Comparison of ENCODE assay signal across 15 cellular contexts in the genomic region with DNA sequence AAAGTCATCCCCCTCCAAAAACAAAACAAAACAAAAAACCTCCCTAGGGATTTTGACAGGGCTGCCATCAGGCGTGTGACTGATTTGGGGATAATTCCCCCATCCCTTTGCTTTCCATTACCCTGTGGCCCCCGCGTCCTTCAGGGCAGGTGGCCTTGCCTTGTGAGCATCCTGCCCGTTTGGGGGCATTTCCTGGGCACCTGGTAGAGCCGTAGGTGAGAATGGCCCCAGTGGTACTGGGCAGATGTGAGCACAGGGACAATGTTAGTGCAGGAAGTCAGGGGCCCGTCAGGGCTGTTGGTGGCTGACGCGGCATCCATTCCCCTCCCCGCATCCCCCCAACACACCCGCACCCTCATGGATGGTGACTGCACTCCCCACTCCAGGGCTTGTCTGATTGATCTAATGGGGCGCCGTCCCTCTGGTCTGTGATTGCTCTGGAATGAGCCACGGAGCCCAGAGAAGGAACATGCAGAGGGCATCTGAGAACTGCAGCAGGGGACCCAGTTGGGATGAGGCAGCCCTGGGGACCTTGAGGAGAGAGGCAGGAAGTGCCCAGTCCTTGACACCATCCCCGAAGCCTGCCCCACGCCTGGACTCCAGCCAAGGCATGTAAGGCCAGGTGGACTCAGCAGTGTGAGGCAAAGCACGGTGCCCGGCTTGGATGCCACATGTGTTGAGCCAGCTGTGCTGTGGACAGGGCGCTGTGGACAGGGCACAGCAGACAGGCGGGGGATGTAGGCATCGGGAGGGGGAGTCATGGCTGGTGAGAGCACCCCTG. TPM values are rescaled to one million over a fixed set of nuclear protein-coding genes. Genes with fewer than 3 reads are reported as not detected.
DNase-seq lines count a peak whose midpoint lies in the region; ATAC-seq and TF ChIP-seq lines count a peak whose summit lies in the region.
"Had no signal": no experiment of that assay in that cellular context is flagged by ENCODE, and none has a peak within 500 bp of the region (broad histone marks: within the 10 kb centered on the region; RNA-seq: fewer than 3 reads in every experiment).

No MANE protein-coding gene starts in this region.

- no peak for ATAC-seq in IMR-90 (ENCODE audit: low read depth)
- no peak for ATAC-seq in lung (ENCODE audit: insufficient read depth, low FRiP score)
- ATAC-seq in right lobe of liver, result no peak

- no peak overlapping the region for H3K56ac ChIP-seq in IMR-90 (ENCODE audit: extremely low read depth, insufficient read depth, low read length)

- no peak overlapping the region for H3K4ac ChIP-seq in IMR-90 (ENCODE audit: low read depth, low read length)

- H2BK120ac ChIP-seq in IMR-90 (ENCODE audit: low read depth, low read length), result no peak overlapping the region

- H2AK5ac ChIP-seq in IMR-90 (ENCODE audit: low read depth, low read length), result no peak overlapping the region

- H3K36me3 ChIP-seq in IMR-90 (ENCODE audit: control insufficient read depth, insufficient read depth, low read length), result no peaks in the 10 kb centered on the region
- no peaks in the 10 kb centered on the region for H3K36me3 ChIP-seq in lung (ENCODE audit: control insufficient read depth in 2 of 2, insufficient read depth in 2 of 2, low read length in 2 of 2)
- H3K36me3 ChIP-seq in subcutaneous abdominal adipose tissue (ENCODE audit: control insufficient read depth in 5 of 5, insufficient read depth in 5 of 5, low read length in 5 of 5), result no peaks in the 10 kb centered on the region
- H3K36me3 ChIP-seq in right lobe of liver, result no peaks in the 10 kb centered on the region
- H3K36me3 ChIP-seq: tibial artery, WERI-Rb-1 had no signal

- H2AFZ ChIP-seq in IMR-90 (replicated peaks; ENCODE audit: low read length, poor library complexity), result peak overlapping the region; percentile 51

- no peak overlapping the region for H3K23ac ChIP-seq in IMR-90 (ENCODE audit: low read depth, low read length)

- H2BK5ac ChIP-seq in IMR-90 (ENCODE audit: low read depth, low read length, poor library complexity, severe bottlenecking), result no peak overlapping the region

- intact Hi-C loops in IMR-90 (cut with micrococcal nuclease) (no loop called here), right lobe of liver (cut with DNase I) (no loop called here)

- 33% methylated on average over 6 of the region's 20 CpGs; no CpG with 5 or more reads in 1 of the 2 experiments for WGBS in IMR-90 (ENCODE audit: extremely low coverage in 2 of 2, insufficient read length in 1 of 2), 2 experiments
- 69 to 72% methylated on average over 18 to 20 of the region's 20 CpGs for WGBS in lung, 2 donors
- WGBS in right lobe of liver (ENCODE audit: insufficient coverage, low coverage, low lambda C conversion rate, missing lambda C conversion rate), result 50% methylated on average over 8 of the region's 20 CpGs

- H3K27ac ChIP-seq in IMR-90 (ENCODE audit: insufficient read depth, low read length) (no peak overlapping the region), cingulate gyrus (ENCODE audit: low read depth, low read length) (peak overlapping the region; percentile 79), lung (ENCODE audit: low read depth in 1 of 2, low read length in 1 of 2) (peak overlapping the region; percentile 29 to 76), subcutaneous abdominal adipose tissue (ENCODE audit: low read depth, low read length) (peak overlapping the region; percentile 79), right lobe of liver (no peak overlapping the region)
- H3K27ac ChIP-seq: epithelial cell of prostate, tibial artery, WERI-Rb-1 had no signal

- H3K9me1 ChIP-seq in IMR-90 (ENCODE audit: insufficient read depth, low read length), result no peaks in the 10 kb centered on the region

- CTCF ChIA-PET in IMR-90 (lab: Yijun Ruan, JAX), result no interaction called here

- TF ChIP-seq CTCF in IMR-90 (conservative IDR thresholded peaks at IDR 0.05; ENCODE audit: low read depth, low read length) (no peak), lung (IDR thresholded peaks at IDR 0.05; ENCODE audit: control extremely low read depth, extremely low read depth) (no peak), right lobe of liver (IDR thresholded peaks at IDR 0.05) (no peak), GM20000 (IDR thresholded peaks at IDR 0.05; ENCODE audit: extremely low read depth, missing control alignments) (no peak)

- POLR2A ChIA-PET in IMR-90 (lab: Charles Lee; ENCODE audit: unreplicated experiment), result no interaction called here

- no peak for DNase-seq in IMR-90
- DNase-seq in lung (ENCODE audit: low spot score), result no peak
- no peak for DNase-seq in right lobe of liver
- no peak for DNase-seq in GM20000 (ENCODE audit: low spot score)
- DNase-seq in stimulated activated CD4-positive, alpha-beta T cell treated with anti-CD3 and anti-CD28 coated beads, Interleukin-1b, Interleukin-23, amount 100 ng/mL, for 48 hours, result no peak
- DNase-seq: activated naive CD4-positive, alpha-beta T cell treated with anti-CD3 and anti-CD28 coated beads, Interleukin-2, amount 10 ng/mL, durations not matched to agents 7 days and 5 days; mammary epithelial cell; MV-4-11; stimulated activated CD4-positive, alpha-beta T cell treated with anti-CD3 and anti-CD28 coated beads, Interleukin-15, amount 100 ng/mL, for 24 hours; WERI-Rb-1 had no signal

- H3K4me1 ChIP-seq in IMR-90 (ENCODE audit: control insufficient read depth, insufficient read depth, low read length) (no peaks in the 10 kb centered on the region), lung (ENCODE audit: control insufficient read depth in 2 of 2, insufficient read depth in 2 of 2, low read length in 2 of 2) (peaks cover 0 to 17% of the 10 kb centered on the region in 2 donors), subcutaneous abdominal adipose tissue (ENCODE audit: control insufficient read depth in 5 of 5, insufficient read depth in 5 of 5, low read length in 5 of 5) (peaks cover 7 to 30% (median 28%) of the 10 kb centered on the region in 5 donors), right lobe of liver (peaks cover 0 to 12% (median 0%) of the 10 kb centered on the region in 4 donors)

- no peak overlapping the region for H3K14ac ChIP-seq in IMR-90 (replicated peaks; ENCODE audit: low read depth, low read length)

- H2BK15ac ChIP-seq in IMR-90 (ENCODE audit: low read depth, low read length), result no peak overlapping the region

- no peaks in the 10 kb centered on the region for H4K20me1 ChIP-seq in IMR-90 (ENCODE audit: insufficient read depth, low read length)

- H3K4me3 ChIP-seq in IMR-90 (ENCODE audit: insufficient read depth, low read depth, low read length) (no peak overlapping the region), lung (no peak overlapping the region), subcutaneous abdominal adipose tissue (ENCODE audit: low read depth in 1 of 5, low read length in 5 of 5) (peak overlapping the region in 3 of 5 donors; percentile 13 to 47 (median 44)), right lobe of liver (no peak overlapping the region)
- H3K4me3 ChIP-seq: tibial artery had no signal

- H4K8ac ChIP-seq in IMR-90 (ENCODE audit: low read depth in 2 of 2, low read length in 2 of 2), result no peak overlapping the region

- H3K9me3 ChIP-seq in IMR-90 (ENCODE audit: control insufficient read depth, insufficient read depth, low read length) (no peaks in the 10 kb centered on the region), lung (ENCODE audit: control insufficient read depth in 2 of 2, insufficient read depth in 1 of 2, low read length in 1 of 2) (no peaks in the 10 kb centered on the region), subcutaneous abdominal adipose tissue (ENCODE audit: control insufficient read depth in 5 of 5, low read length in 5 of 5) (no peaks in the 10 kb centered on the region), right lobe of liver (no peaks in the 10 kb centered on the region)
- H3K9me3 ChIP-seq: tibial artery had no signal

- TF ChIP-seq RAD21 in IMR-90 (IDR thresholded peaks at IDR 0.05; ENCODE audit: low read length), result no peak

- dilution Hi-C loops in IMR-90 (cut with HindIII; ENCODE audit: low sequenced_read_pairs, unreplicated experiment), result no loop called here

- in situ Hi-C loops in IMR-90 (cut with MboI; ENCODE audit: low sequenced_read_pairs), result no loop called here

- no peak overlapping the region for H4K91ac ChIP-seq in IMR-90 (ENCODE audit: insufficient read depth, low read depth, low read length)

- no peak overlapping the region for H2AK9ac ChIP-seq in IMR-90 (replicated peaks; ENCODE audit: low read depth, low read length, poor library complexity)

- H3K18ac ChIP-seq in IMR-90 (ENCODE audit: low read depth, low read length), result no peak overlapping the region

- no peak overlapping the region for H4K5ac ChIP-seq in IMR-90 (ENCODE audit: low read depth, low read length)

- BruUV-seq in IMR-90 (replicated peaks; lab: Mats Ljungman, UMichigan), result no TSS peak

- TF ChIP-seq POLR2A in IMR-90 (IDR thresholded peaks at IDR 0.05; ENCODE audit: low read depth, low read length) (no peak), right lobe of liver (IDR thresholded peaks at IDR 0.05) (no peak)

- H3K9ac ChIP-seq in IMR-90 (ENCODE audit: low read depth, low read length) (no peak overlapping the region), subcutaneous abdominal adipose tissue (ENCODE audit: low read length in 5 of 5) (peak overlapping the region in 1 of 5 donors; percentile 43)

- H3K79me1 ChIP-seq in IMR-90 (ENCODE audit: low read depth in 1 of 2, low read length in 2 of 2), result no peaks in the 10 kb centered on the region

- no peak overlapping the region for H2BK20ac ChIP-seq in IMR-90 (ENCODE audit: low read depth, low read length)

- no peak overlapping the region for H3K4me2 ChIP-seq in IMR-90 (ENCODE audit: low read depth, low read length)

- peaks cover 14% of the 10 kb centered on the region for H3K27me3 ChIP-seq in IMR-90 (ENCODE audit: control insufficient read depth, insufficient read depth, low read length)
- no peaks in the 10 kb centered on the region for H3K27me3 ChIP-seq in lung (ENCODE audit: control insufficient read depth, insufficient read depth)
- H3K27me3 ChIP-seq in subcutaneous abdominal adipose tissue (ENCODE audit: control insufficient read depth in 5 of 5, insufficient read depth in 4 of 5, low read length in 5 of 5), result no peaks in the 10 kb centered on the region
- H3K27me3 ChIP-seq in right lobe of liver, result no peaks in the 10 kb centered on the region

TF ChIP-seq in IMR-90, 13 proteins besides CTCF, POLR2A, EP300 and RAD21 (continues in another document):
- TF ChIP-seq RFX5 (IDR thresholded peaks at IDR 0.05; ENCODE audit: low read depth, low read length) (no peak), NFE2L2 (IDR thresholded peaks at IDR 0.05; ENCODE audit: low read depth, low read length) (no peak)

RNA-seq across cellular contexts. Expression of a gene that starts 27.4 kb away (rescaled TPM):
- total RNA-seq in IMR-90 (2012; rRNA removed), result not detected in 2 replicates
- not detected in 2 replicates for polyA plus RNA-seq in IMR-90 (2012; rRNA removed)
- polyA plus RNA-seq in IMR-90 (2012; cell fraction: cytosol; rRNA removed), result not detected in 2 replicates
- not detected in 2 replicates for polyA plus RNA-seq in IMR-90 (2012; cell fraction: nucleus; rRNA removed; ENCODE audit: low replicate concordance)
- total RNA-seq in lung, result not detected
- not detected for polyA plus RNA-seq in lung
- total RNA-seq in right lobe of liver, result not detected
- polyA plus RNA-seq: CD14-positive monocyte had no signal

RNA-seq across cellular contexts. Expression of a gene that starts 38.5 kb away (rescaled TPM):
- total RNA-seq in IMR-90 (2012; rRNA removed), result not detected in 2 replicates
- polyA plus RNA-seq in IMR-90 (2012; rRNA removed), result not detected in 2 replicates
- polyA plus RNA-seq in IMR-90 (2012; cell fraction: cytosol; rRNA removed), result not detected in 2 replicates
- polyA plus RNA-seq in IMR-90 (2012; cell fraction: nucleus; rRNA removed; ENCODE audit: low replicate concordance), result not detected in 2 replicates
- 10 to 100 TPM in 1 of 2 donors, 1 to 10 TPM in 1; 3.9 to 23.0 TPM for total RNA-seq in lung
- polyA plus RNA-seq in lung, result 10 to 100 TPM in 1 of 2 donors, 1 to 10 TPM in 1; 4.0 to 14.6 TPM
- total RNA-seq in right lobe of liver, result under 1 TPM in 2 of 6 experiments, not detected in 4; 0.06 to 0.29 TPM
- total RNA-seq: mammary epithelial cell had no signal

Comparison
In these comparisons a context has a peak if more than half of its experiments do, and no peak if none do; other contexts are left out.
1. H3K27ac ChIP-seq: peak in cingulate gyrus (single experiment), lung (2 of 2) and subcutaneous abdominal adipose tissue (single experiment); none in IMR-90 (single experiment) and right lobe of liver (0 of 3).
2. H3K4me3 ChIP-seq: peak in subcutaneous abdominal adipose tissue (3 of 5); none in IMR-90 (single experiment), lung (single experiment) and right lobe of liver (0 of 3).